In genomic region chr13:51624695-51625345, GRCh38 we compare ENCODE assay signal across 1 cellular context.
TF ChIP-seq lines count a peak whose summit lies in the region.

No MANE protein-coding gene starts in this region.

TF ChIP-seq in HepG2, 621 proteins besides CTCF, POLR2A, EP300 and RAD21:
- TF ChIP-seq MED13 (CRISPR knock-in tag; IDR thresholded peaks at IDR 0.05) = no peak
- TF ChIP-seq SP2 (CRISPR knock-in tag; IDR thresholded peaks at IDR 0.05) = no peak
- TF ChIP-seq HNRNPK (IDR thresholded peaks at IDR 0.05; ENCODE audit: low read depth, low read length, poor library complexity, severe bottlenecking) = no peak
- TF ChIP-seq, protein P1, sequence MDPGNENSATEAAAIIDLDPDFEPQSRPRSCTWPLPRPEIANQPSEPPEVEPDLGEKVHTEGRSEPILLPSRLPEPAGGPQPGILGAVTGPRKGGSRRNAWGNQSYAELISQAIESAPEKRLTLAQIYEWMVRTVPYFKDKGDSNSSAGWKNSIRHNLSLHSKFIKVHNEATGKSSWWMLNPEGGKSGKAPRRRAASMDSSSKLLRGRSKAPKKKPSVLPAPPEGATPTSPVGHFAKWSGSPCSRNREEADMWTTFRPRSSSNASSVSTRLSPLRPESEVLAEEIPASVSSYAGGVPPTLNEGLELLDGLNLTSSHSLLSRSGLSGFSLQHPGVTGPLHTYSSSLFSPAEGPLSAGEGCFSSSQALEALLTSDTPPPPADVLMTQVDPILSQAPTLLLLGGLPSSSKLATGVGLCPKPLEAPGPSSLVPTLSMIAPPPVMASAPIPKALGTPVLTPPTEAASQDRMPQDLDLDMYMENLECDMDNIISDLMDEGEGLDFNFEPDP (CRISPR knock-in tag; conservative IDR thresholded peaks at IDR 0.05) = no peak
- TF ChIP-seq, protein P2, sequence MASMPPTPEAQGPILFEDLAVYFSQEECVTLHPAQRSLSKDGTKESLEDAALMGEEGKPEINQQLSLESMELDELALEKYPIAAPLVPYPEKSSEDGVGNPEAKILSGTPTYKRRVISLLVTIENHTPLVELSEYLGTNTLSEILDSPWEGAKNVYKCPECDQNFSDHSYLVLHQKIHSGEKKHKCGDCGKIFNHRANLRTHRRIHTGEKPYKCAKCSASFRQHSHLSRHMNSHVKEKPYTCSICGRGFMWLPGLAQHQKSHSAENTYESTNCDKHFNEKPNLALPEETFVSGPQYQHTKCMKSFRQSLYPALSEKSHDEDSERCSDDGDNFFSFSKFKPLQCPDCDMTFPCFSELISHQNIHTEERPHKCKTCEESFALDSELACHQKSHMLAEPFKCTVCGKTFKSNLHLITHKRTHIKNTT (CRISPR knock-in tag; IDR thresholded peaks at IDR 0.05) = no peak
- TF ChIP-seq, protein P3, sequence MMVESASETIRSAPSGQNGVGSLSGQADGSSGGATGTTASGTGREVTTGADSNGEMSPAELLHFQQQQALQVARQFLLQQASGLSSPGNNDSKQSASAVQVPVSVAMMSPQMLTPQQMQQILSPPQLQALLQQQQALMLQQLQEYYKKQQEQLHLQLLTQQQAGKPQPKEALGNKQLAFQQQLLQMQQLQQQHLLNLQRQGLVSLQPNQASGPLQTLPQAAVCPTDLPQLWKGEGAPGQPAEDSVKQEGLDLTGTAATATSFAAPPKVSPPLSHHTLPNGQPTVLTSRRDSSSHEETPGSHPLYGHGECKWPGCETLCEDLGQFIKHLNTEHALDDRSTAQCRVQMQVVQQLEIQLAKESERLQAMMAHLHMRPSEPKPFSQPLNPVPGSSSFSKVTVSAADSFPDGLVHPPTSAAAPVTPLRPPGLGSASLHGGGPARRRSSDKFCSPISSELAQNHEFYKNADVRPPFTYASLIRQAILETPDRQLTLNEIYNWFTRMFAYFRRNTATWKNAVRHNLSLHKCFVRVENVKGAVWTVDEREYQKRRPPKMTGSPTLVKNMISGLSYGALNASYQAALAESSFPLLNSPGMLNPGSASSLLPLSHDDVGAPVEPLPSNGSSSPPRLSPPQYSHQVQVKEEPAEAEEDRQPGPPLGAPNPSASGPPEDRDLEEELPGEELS (CRISPR knock-in tag; IDR thresholded peaks at IDR 0.05) = no peak
- TF ChIP-seq, protein P4, sequence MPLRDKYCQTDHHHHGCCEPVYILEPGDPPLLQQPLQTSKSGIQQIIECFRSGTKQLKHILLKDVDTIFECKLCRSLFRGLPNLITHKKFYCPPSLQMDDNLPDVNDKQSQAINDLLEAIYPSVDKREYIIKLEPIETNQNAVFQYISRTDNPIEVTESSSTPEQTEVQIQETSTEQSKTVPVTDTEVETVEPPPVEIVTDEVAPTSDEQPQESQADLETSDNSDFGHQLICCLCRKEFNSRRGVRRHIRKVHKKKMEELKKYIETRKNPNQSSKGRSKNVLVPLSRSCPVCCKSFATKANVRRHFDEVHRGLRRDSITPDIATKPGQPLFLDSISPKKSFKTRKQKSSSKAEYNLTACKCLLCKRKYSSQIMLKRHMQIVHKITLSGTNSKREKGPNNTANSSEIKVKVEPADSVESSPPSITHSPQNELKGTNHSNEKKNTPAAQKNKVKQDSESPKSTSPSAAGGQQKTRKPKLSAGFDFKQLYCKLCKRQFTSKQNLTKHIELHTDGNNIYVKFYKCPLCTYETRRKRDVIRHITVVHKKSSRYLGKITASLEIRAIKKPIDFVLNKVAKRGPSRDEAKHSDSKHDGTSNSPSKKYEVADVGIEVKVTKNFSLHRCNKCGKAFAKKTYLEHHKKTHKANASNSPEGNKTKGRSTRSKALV (CRISPR knock-in tag; IDR thresholded peaks at IDR 0.05) = no peak
- no peak for TF ChIP-seq RELA (CRISPR knock-in tag; IDR thresholded peaks at IDR 0.05)
- no peak for TF ChIP-seq TOE1 (CRISPR knock-in tag; IDR thresholded peaks at IDR 0.05)
- no peak for TF ChIP-seq YY1 (IDR thresholded peaks at IDR 0.05; ENCODE audit: insufficient read depth, insufficient replicate concordance, low read depth, low read length)
- TF ChIP-seq ATRX (CRISPR knock-in tag; IDR thresholded peaks at IDR 0.05; ENCODE audit: borderline replicate concordance) = no peak
- TF ChIP-seq ZNF776 (CRISPR knock-in tag; IDR thresholded peaks at IDR 0.05) = no peak
- TF ChIP-seq RFXANK (CRISPR knock-in tag; IDR thresholded peaks at IDR 0.05) = no peak
- TF ChIP-seq, protein P5, sequence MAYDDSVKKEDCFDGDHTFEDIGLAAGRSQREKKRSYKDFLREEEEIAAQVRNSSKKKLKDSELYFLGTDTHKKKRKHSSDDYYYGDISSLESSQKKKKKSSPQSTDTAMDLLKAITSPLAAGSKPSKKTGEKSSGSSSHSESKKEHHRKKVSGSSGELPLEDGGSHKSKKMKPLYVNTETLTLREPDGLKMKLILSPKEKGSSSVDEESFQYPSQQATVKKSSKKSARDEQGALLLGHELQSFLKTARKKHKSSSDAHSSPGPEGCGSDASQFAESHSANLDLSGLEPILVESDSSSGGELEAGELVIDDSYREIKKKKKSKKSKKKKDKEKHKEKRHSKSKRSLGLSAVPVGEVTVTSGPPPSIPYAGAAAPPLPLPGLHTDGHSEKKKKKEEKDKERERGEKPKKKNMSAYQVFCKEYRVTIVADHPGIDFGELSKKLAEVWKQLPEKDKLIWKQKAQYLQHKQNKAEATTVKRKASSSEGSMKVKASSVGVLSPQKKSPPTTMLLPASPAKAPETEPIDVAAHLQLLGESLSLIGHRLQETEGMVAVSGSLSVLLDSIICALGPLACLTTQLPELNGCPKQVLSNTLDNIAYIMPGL (CRISPR knock-in tag; IDR thresholded peaks at IDR 0.05; ENCODE audit: borderline replicate concordance in 1 of 2, low read depth in 1 of 2) = no peak
TF ChIP-seq in HepG2: peak in this region for 0.
